In genomic region chr10:125084191-125085186, GRCh38 we compare ENCODE assay signal across 8 cellular contexts.
A peak's percentile ranks its signal among the peaks of the same experiment; 100 is the strongest.
DNase-seq lines count a peak whose midpoint lies in the region; ATAC-seq and TF ChIP-seq lines count a peak whose summit lies in the region.

No MANE protein-coding gene starts in this region.

- H2AFZ ChIP-seq in SK-N-SH (ENCODE audit: low read depth): no peak overlapping the region

- TF ChIP-seq RAD21 in SK-N-SH (IDR thresholded peaks at IDR 0.05; ENCODE audit: low read length): no peak

- peaks cover 37% of the 10 kb centered on the region for H4K20me1 ChIP-seq in SK-N-SH (ENCODE audit: insufficient read depth)

- no peaks in the 10 kb centered on the region for H3K27me3 ChIP-seq in SK-N-SH (ENCODE audit: insufficient read depth)

- H3K36me3 ChIP-seq in SK-N-SH (replicated peaks in 1 of 2; ENCODE audit: control insufficient read depth in 1 of 2, insufficient read depth in 2 of 2, low read length in 1 of 2): peaks cover 2 to 4% of the 10 kb centered on the region in 2 experiments

- H3K9me3 ChIP-seq in SK-N-SH: no peaks in the 10 kb centered on the region

- peak overlapping the region; percentile 33; the same call in 1 of the 2 replicates for H3K4me2 ChIP-seq in SK-N-SH

- POLR2A ChIA-PET in SK-N-SH (lab: Yijun Ruan, JAX): no interaction called here

- peak; percentile 42 for TF ChIP-seq CTCF in SK-N-SH (IDR thresholded peaks at IDR 0.05)

- H3K4me3 ChIP-seq in SK-N-SH (ENCODE audit: low read depth in 2 of 2, low read length in 1 of 2): no peak overlapping the region

- 0 out of 2 replicates have a peak overlapping the region, but pooled peaks have one; percentile 11 for H3K9ac ChIP-seq in SK-N-SH

- peak overlapping the region in 1 of 2 experiments; percentile 66; a peak in 2 of 4 replicates for H3K27ac ChIP-seq in SK-N-SH (ENCODE audit: low read depth in 2 of 2, low read length in 1 of 2)

- H3K9me2 ChIP-seq in SK-N-SH: no peaks in the 10 kb centered on the region

- peaks cover 12 to 28% of the 10 kb centered on the region in 2 experiments; a peak in 3 of 4 replicates for H3K4me1 ChIP-seq in SK-N-SH (ENCODE audit: control insufficient read depth in 1 of 2, insufficient read depth in 2 of 2, low read depth in 1 of 2, low read length in 1 of 2)

- 59% methylated on average over 26 of the region's 28 CpGs for WGBS in SK-N-SH (ENCODE audit: low lambda C conversion rate)

- ATAC-seq in GM21737 (IDR thresholded peaks at IDR 0.05; ENCODE audit: unreplicated experiment) (no peak), GM18861 (IDR thresholded peaks at IDR 0.05; ENCODE audit: unreplicated experiment) (no peak), HG02885 (IDR thresholded peaks at IDR 0.05; ENCODE audit: poor library complexity, unreplicated experiment) (no peak)

- CTCF ChIA-PET in SK-N-SH (lab: Yijun Ruan, JAX): interaction anchor here (0.8 to 1.7 kb wide), 2 partner anchors 23 to 36 kb away, joined by 4 to 5 read pairs; no protein-coding TSS in a partner anchor

- DNase-seq in GM04504 (ENCODE audit: low read depth) (peak; percentile 87), SK-N-SH (peak; percentile 39), glomerular visceral epithelial cell (ENCODE audit: extremely low spot score) (peak; percentile 90), renal cortical epithelial cell (ENCODE audit: low read depth) (peak; percentile 96), OCI-M2 (lab: John Stamatoyannopoulos, UW; ENCODE audit: unreplicated experiment) (no peak)

- H3K79me2 ChIP-seq in SK-N-SH (ENCODE audit: insufficient read depth): peaks cover 63% of the 10 kb centered on the region

- peaks cover 10% of the 10 kb centered on the region for H3F3A ChIP-seq in SK-N-SH (replicated peaks; ENCODE audit: insufficient read depth)

- TF ChIP-seq EP300 in SK-N-SH (IDR thresholded peaks at IDR 0.05; ENCODE audit: borderline replicate concordance in 1 of 2, low read depth in 1 of 2, low read length in 1 of 2): peak in 1 of 2 experiments; percentile 35; a peak in 1 of 4 replicates

TF ChIP-seq in SK-N-SH, 30 proteins besides CTCF, POLR2A, EP300 and RAD21:
- TF ChIP-seq SIN3A (IDR thresholded peaks at IDR 0.05; ENCODE audit: borderline replicate concordance, low read depth, low read length) (no peak), RFX5 (IDR thresholded peaks at IDR 0.05; ENCODE audit: low read length) (no peak), YY1 (IDR thresholded peaks at IDR 0.05; ENCODE audit: low read depth) (no peak), ZBTB33 (IDR thresholded peaks at IDR 0.05; ENCODE audit: borderline replicate concordance, low read depth) (no peak), PBX3 (IDR thresholded peaks at IDR 0.05) (peak; percentile 7; the same call in 1 of the 2 replicates), CHD2 (IDR thresholded peaks at IDR 0.05; ENCODE audit: low read length, partially characterized antibody) (no peak), MAX (IDR thresholded peaks at IDR 0.05; ENCODE audit: low read depth) (no peak; the same call in 1 of the 2 replicates), TAF1 (IDR thresholded peaks at IDR 0.05; ENCODE audit: borderline replicate concordance, low read depth, low read length) (no peak), FOXJ3 (CRISPR knock-in tag; IDR thresholded peaks at IDR 0.05) (no peak), EZH2phosphoT487 (IDR thresholded peaks at IDR 0.05; ENCODE audit: borderline replicate concordance, low read depth) (no peak), TCF12 (IDR thresholded peaks at IDR 0.05) (peak; percentile 65), JUND (IDR thresholded peaks at IDR 0.05) (peak; percentile 92), NFIC (IDR thresholded peaks at IDR 0.05; ENCODE audit: borderline replicate concordance) (peak; percentile 65), ELF1 (IDR thresholded peaks at IDR 0.05) (no peak), RXRA (IDR thresholded peaks at IDR 0.05; ENCODE audit: borderline replicate concordance, low read depth) (no peak; the same call in 1 of the 2 replicates), MXI1 (IDR thresholded peaks at IDR 0.05; ENCODE audit: low read depth, low read length) (no peak), TEAD4 (IDR thresholded peaks at IDR 0.05; ENCODE audit: borderline replicate concordance, insufficient read depth) (peak; percentile 32; the same call in 1 of the 2 replicates), IRF3 (IDR thresholded peaks at IDR 0.05; ENCODE audit: low read depth, low read length) (no peak), USF1 (IDR thresholded peaks at IDR 0.05; ENCODE audit: borderline replicate concordance, low read depth) (no peak), NRF1 (IDR thresholded peaks at IDR 0.05; ENCODE audit: low read depth, low read length) (no peak), USF2 (IDR thresholded peaks at IDR 0.05; ENCODE audit: borderline replicate concordance, low read depth, low read length) (no peak), SMC3 (IDR thresholded peaks at IDR 0.05; ENCODE audit: low read depth, low read length) (no peak), RCOR1 (IDR thresholded peaks at IDR 0.05; ENCODE audit: low read length) (no peak), MEF2A (IDR thresholded peaks at IDR 0.05; ENCODE audit: borderline replicate concordance, low read depth) (peak; percentile 91; the same call in 1 of the 2 replicates), FOSL2 (IDR thresholded peaks at IDR 0.05; ENCODE audit: borderline replicate concordance, low read depth) (peak; percentile 88), GATA2 (CRISPR knock-in tag; IDR thresholded peaks at IDR 0.05) (no peak)
